Comparison of ENCODE assay signal across 1 cellular context in the genomic region with DNA sequence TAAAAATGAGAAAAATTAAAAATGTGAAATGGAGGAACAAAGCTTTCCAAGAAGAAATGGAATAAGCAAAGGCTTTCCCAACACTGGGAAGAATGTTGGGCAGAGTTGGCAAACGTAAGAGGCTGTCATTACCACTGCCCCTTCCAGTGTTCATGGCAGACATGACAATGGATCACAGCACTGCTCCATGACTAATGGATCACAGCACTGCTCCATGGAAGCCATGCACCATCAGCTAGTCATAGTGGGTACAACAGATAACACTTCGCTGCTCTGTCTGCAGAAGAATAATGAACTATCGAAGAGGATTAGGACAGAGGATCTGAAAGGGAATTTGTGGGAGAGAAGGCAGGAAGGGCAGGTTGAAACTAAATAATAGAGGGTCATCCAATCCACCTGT.
TF ChIP-seq lines count a peak whose summit lies in the region.

No MANE protein-coding gene starts in this region.

TF ChIP-seq in HEK293, 187 proteins besides CTCF, POLR2A, EP300 and RAD21 (continued from another document):
- TF ChIP-seq, protein P1, sequence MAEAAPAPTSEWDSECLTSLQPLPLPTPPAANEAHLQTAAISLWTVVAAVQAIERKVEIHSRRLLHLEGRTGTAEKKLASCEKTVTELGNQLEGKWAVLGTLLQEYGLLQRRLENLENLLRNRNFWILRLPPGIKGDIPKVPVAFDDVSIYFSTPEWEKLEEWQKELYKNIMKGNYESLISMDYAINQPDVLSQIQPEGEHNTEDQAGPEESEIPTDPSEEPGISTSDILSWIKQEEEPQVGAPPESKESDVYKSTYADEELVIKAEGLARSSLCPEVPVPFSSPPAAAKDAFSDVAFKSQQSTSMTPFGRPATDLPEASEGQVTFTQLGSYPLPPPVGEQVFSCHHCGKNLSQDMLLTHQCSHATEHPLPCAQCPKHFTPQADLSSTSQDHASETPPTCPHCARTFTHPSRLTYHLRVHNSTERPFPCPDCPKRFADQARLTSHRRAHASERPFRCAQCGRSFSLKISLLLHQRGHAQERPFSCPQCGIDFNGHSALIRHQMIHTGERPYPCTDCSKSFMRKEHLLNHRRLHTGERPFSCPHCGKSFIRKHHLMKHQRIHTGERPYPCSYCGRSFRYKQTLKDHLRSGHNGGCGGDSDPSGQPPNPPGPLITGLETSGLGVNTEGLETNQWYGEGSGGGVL (tag by site-specific recombination; IDR thresholded peaks at IDR 0.05): no peak
- no peak for TF ChIP-seq ATF2 (tag by site-specific recombination; IDR thresholded peaks at IDR 0.05; ENCODE audit: low read depth)
TF ChIP-seq in HEK293: peak in this region for 1.
